Comparison of ENCODE assay signal across 9 cellular contexts in genomic region chr7:87154166-87154565, GRCh38. TPM values are rescaled to one million over a fixed set of nuclear protein-coding genes. Genes with fewer than 3 reads are reported as not detected.
DNase-seq lines count a peak whose midpoint lies in the region; ATAC-seq and TF ChIP-seq lines count a peak whose summit lies in the region.
"Had no signal": no experiment of that assay in that cellular context is flagged by ENCODE, and none has a peak within 500 bp of the region (broad histone marks: within the 10 kb centered on the region; RNA-seq: fewer than 3 reads in every experiment).

No MANE protein-coding gene starts in this region.

- ATAC-seq in left lung (no peak), upper lobe of left lung (ENCODE audit: low FRiP score in 2 of 2) (no peak), HG03457 (IDR thresholded peaks at IDR 0.05; ENCODE audit: unreplicated experiment) (no peak)

- H3K36me3 Mint-ChIP-seq in activated naive CD4-positive, alpha-beta T cell treated with anti-CD3 and anti-CD28 coated beads, Interleukin-2, amount 10 ng/mL, durations not matched to agents 7 days and 5 days = peaks cover 31% of the 10 kb centered on the region
- H3K36me3 Mint-ChIP-seq in activated naive CD8-positive, alpha-beta T cell = peaks cover 4% of the 10 kb centered on the region

- TF ChIP-seq CTCF in left lung (IDR thresholded peaks at IDR 0.05) = no peak
- TF ChIP-seq CTCF in upper lobe of left lung (IDR thresholded peaks at IDR 0.05) = no peak

- H3K27me3 ChIP-seq in left lung = no peaks in the 10 kb centered on the region
- no peaks in the 10 kb centered on the region for H3K27me3 ChIP-seq in upper lobe of left lung

- CTCF ChIA-PET in activated naive CD4-positive, alpha-beta T cell treated with anti-CD3 and anti-CD28 coated beads, Interleukin-2, amount 10 ng/mL, durations not matched to agents 7 days and 5 days (lab: Charles Lee) = interaction anchor here (1.0 to 1.9 kb wide), 6 partner anchors 9 to 95 kb away, joined by 3 to 6 read pairs (median 3); partner anchors contain the start of genes ELAPOR2 and TMEM243

- H3K4me1 ChIP-seq in left lung = peaks cover 29 to 49% of the 10 kb centered on the region in 2 donors
- H3K4me1 ChIP-seq in upper lobe of left lung = peaks cover 33 to 50% (median 42%) of the 10 kb centered on the region in 4 donors

- H3K27ac ChIP-seq in left lung (peak overlapping the region; percentile 98 to 99), upper lobe of left lung (peak overlapping the region in 2 of 4 donors; percentile 99 to 100)

- H3K36me3 ChIP-seq in left lung (no peaks in the 10 kb centered on the region), upper lobe of left lung (no peaks in the 10 kb centered on the region)

- H3K4me3 ChIP-seq in left lung = peak overlapping the region; percentile 57 to 60
- H3K4me3 ChIP-seq in upper lobe of left lung = peak overlapping the region in 3 of 4 donors; percentile 64 to 83 (median 71)

- no peak overlapping the region for H3K27ac Mint-ChIP-seq in activated naive CD4-positive, alpha-beta T cell treated with anti-CD3 and anti-CD28 coated beads, Interleukin-2, amount 10 ng/mL, durations not matched to agents 7 days and 5 days
- H3K27ac Mint-ChIP-seq in activated naive CD8-positive, alpha-beta T cell = no peak overlapping the region

- H3K9me3 ChIP-seq in left lung (no peaks in the 10 kb centered on the region), upper lobe of left lung (no peaks in the 10 kb centered on the region)

- DNase-seq in activated naive CD4-positive, alpha-beta T cell treated with anti-CD3 and anti-CD28 coated beads, Interleukin-2, amount 10 ng/mL, durations not matched to agents 7 days and 5 days = no peak
- no peak for DNase-seq in activated naive CD4-positive, alpha-beta T cell treated with Interleukin-2 at 50 U/mL for 16 hours
- DNase-seq in left lung = no peak
- DNase-seq in upper lobe of left lung = no peak
- no peak for DNase-seq in hypothalamus (lab: John Stamatoyannopoulos, UW)
- no peak for DNase-seq in SHP77 (lab: John Stamatoyannopoulos, UW)
- DNase-seq: stimulated activated naive CD4-positive, alpha-beta T cell treated with Interleukin-2 at 50 U/mL for 16 hours had no signal

- intact Hi-C loops in left lung (cut with DNase I) = loop anchor here in 1 of 2 donors (5.0 kb wide), 1 partner anchor 227 kb away; no protein-coding TSS in a partner anchor

- H3K9me3 Mint-ChIP-seq in activated naive CD4-positive, alpha-beta T cell treated with anti-CD3 and anti-CD28 coated beads, Interleukin-2, amount 10 ng/mL, durations not matched to agents 7 days and 5 days = no peaks in the 10 kb centered on the region
- no peaks in the 10 kb centered on the region for H3K9me3 Mint-ChIP-seq in activated naive CD8-positive, alpha-beta T cell (ENCODE audit: low read depth)

- no peaks in the 10 kb centered on the region for H3K27me3 Mint-ChIP-seq in activated naive CD4-positive, alpha-beta T cell treated with anti-CD3 and anti-CD28 coated beads, Interleukin-2, amount 10 ng/mL, durations not matched to agents 7 days and 5 days
- H3K27me3 Mint-ChIP-seq in activated naive CD8-positive, alpha-beta T cell = no peaks in the 10 kb centered on the region

- TF ChIP-seq EP300 in upper lobe of left lung (IDR thresholded peaks at IDR 0.05) = no peak

- 31 to 40% methylated on average over 2 of the region's 2 CpGs for whole genome bisulfite sequencing in upper lobe of left lung, 2 donors

- TF ChIP-seq POLR2A in upper lobe of left lung (IDR thresholded peaks at IDR 0.05) = no peak

- H3K4me3 Mint-ChIP-seq in activated naive CD4-positive, alpha-beta T cell treated with anti-CD3 and anti-CD28 coated beads, Interleukin-2, amount 10 ng/mL, durations not matched to agents 7 days and 5 days = peak overlapping the region; percentile 95
- peak overlapping the region; percentile 97 for H3K4me3 Mint-ChIP-seq in activated naive CD8-positive, alpha-beta T cell

- H3K4me1 Mint-ChIP-seq in activated naive CD4-positive, alpha-beta T cell treated with anti-CD3 and anti-CD28 coated beads, Interleukin-2, amount 10 ng/mL, durations not matched to agents 7 days and 5 days = peaks cover 53% of the 10 kb centered on the region
- H3K4me1 Mint-ChIP-seq in activated naive CD8-positive, alpha-beta T cell (ENCODE audit: low read depth) = peaks cover 60% of the 10 kb centered on the region

RNA-seq across cellular contexts. Expression of gene DMTF1, which starts 1.9 kb away (rescaled TPM):
- 10 to 100 TPM; 66.7 to 71.0 TPM for total RNA-seq in left lung
- 100 to 1,000 TPM in 2 of 6 donors, 10 to 100 TPM in 4; 51.8 to 258 (median 77.7) TPM for total RNA-seq in upper lobe of left lung
